12 cellular contexts compared by ENCODE assay signal in the genomic region with DNA sequence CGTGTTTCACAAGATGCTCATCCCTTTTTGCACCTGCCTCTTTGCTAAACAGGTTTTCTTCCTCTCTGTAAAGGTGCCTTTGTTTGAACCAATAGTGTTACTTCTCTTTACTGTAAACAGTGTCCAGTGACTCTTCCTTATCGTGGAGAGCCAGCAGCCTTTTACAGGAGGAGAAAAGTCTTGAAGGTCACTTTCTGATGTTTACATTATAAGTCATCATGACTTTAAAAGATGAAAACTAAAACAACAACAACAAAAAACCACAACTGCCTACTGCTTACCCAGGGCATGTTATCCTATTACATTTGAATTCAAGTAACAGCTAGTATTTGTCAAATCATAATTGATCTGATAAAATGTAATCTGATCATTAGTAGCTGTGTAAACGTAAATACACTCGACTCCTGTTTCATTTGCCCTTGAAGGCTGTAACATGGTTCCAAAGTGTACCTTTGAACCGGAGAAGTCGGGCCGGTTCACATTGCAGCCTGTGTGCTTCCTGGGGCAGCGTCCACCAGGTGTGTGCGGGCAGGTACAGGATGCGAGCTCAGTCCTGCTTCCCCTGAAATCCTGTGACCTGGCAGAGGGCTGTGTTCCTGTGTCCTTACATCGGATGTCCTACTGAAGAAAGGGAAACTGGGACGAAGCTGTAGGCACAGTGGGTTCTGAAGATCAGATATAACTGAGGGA.
A peak's percentile ranks its signal among the peaks of the same experiment; 100 is the strongest.
DNase-seq lines count a peak whose midpoint lies in the region; ATAC-seq and TF ChIP-seq lines count a peak whose summit lies in the region.
"Had no signal": no experiment of that assay in that cellular context is flagged by ENCODE, and none has a peak within 500 bp of the region (broad histone marks: within the 10 kb centered on the region; RNA-seq: fewer than 3 reads in every experiment).

No MANE protein-coding gene starts in this region.

- no TSS peak for BruUV-seq in Calu3 (replicated peaks; lab: Mats Ljungman, UMichigan)

- ATAC-seq in SK-N-SH treated with all-trans-retinoic acid at 6 μM for 48 hours: peak; percentile 12; the same call in 1 of the 3 replicates
- no peak for ATAC-seq in naive B cell (ENCODE audit: low read depth in 2 of 2)
- ATAC-seq in HG03457 (IDR thresholded peaks at IDR 0.05; ENCODE audit: unreplicated experiment): no peak
- no peak for ATAC-seq in HG02623 (IDR thresholded peaks at IDR 0.05; ENCODE audit: unreplicated experiment)

- H3K36me3 Mint-ChIP-seq in Calu3 (ENCODE audit: insufficient read depth, unreplicated experiment) (no peaks in the 10 kb centered on the region), naive B cell (peaks cover 29 to 45% of the 10 kb centered on the region in 2 donors)

- H3K27me3 Mint-ChIP-seq in Calu3 (ENCODE audit: unreplicated experiment): no peaks in the 10 kb centered on the region
- no peaks in the 10 kb centered on the region for H3K27me3 Mint-ChIP-seq in naive B cell

- DNase-seq in Calu3 (peak; percentile 14), NCI-H146 treated with DMSO at 0.1 percent for 48 hours (lab: John Stamatoyannopoulos, UW; ENCODE audit: unreplicated experiment) (peak; percentile 72), naive B cell (no peak), GOT3 (lab: John Stamatoyannopoulos, UW) (no peak), ecto neural progenitor cell (ENCODE audit: low spot score) (no peak)
- DNase-seq: activated CD4-positive, alpha-beta T cell treated with anti-CD3 and anti-CD28 coated beads for 1 hour; activated gamma-delta T cell; HCEC 1CT; NCI-H1694 treated with DMSO at 0.1 percent for 48 hours had no signal

- CTCF ChIA-PET in Calu3 (lab: Charles Lee): no interaction called here

- H3K27ac Mint-ChIP-seq in Calu3 (ENCODE audit: unreplicated experiment) (no peak overlapping the region), naive B cell (peak overlapping the region; percentile 53 to 88 (median 72))

- H3K4me1 Mint-ChIP-seq in Calu3 (ENCODE audit: low read depth, unreplicated experiment) (peaks cover 28% of the 10 kb centered on the region), naive B cell (peaks cover 66 to 95% (median 80%) of the 10 kb centered on the region in 3 donors)

- intact Hi-C loops in Calu3 (cut with micrococcal nuclease; ENCODE audit: unreplicated experiment): no loop called here

- TF ChIP-seq CTCF in Calu3 (IDR thresholded peaks at IDR 0.05; ENCODE audit: unreplicated experiment): no peak

- no peak overlapping the region for H3K4me3 Mint-ChIP-seq in Calu3 (ENCODE audit: low read depth, unreplicated experiment)
- peak overlapping the region in 2 of 8 donors; percentile 1 to 43 for H3K4me3 Mint-ChIP-seq in naive B cell

- H3K9me3 Mint-ChIP-seq in Calu3 (ENCODE audit: low read depth, unreplicated experiment): no peaks in the 10 kb centered on the region
- no peaks in the 10 kb centered on the region for H3K9me3 Mint-ChIP-seq in naive B cell

TF ChIP-seq in SK-N-SH treated with all-trans-retinoic acid at 6 μM for 48 hours, 23 proteins besides CTCF, POLR2A, EP300 and RAD21:
- TF ChIP-seq CREB5 (CRISPR knock-in tag; IDR thresholded peaks at IDR 0.05; ENCODE audit: low read depth) (no peak), TOX (CRISPR knock-in tag; IDR thresholded peaks at IDR 0.05; ENCODE audit: borderline replicate concordance) (no peak), CSDC2 (CRISPR knock-in tag; IDR thresholded peaks at IDR 0.05) (no peak), ZC3H10 (CRISPR knock-in tag; IDR thresholded peaks at IDR 0.05) (no peak), GLIS3 (CRISPR knock-in tag; IDR thresholded peaks at IDR 0.05) (no peak)

Comparison
In these comparisons a context has a peak if more than half of its experiments do, and no peak if none do; other contexts are left out.
1. DNase-seq: peak in Calu3 (single experiment) and NCI-H146 treated with DMSO at 0.1 percent for 48 hours (single experiment); none in naive B cell (single experiment), GOT3 (single experiment) and ecto neural progenitor cell (single experiment).